ENCODE assay signal across 1 cellular context in the genomic region with DNA sequence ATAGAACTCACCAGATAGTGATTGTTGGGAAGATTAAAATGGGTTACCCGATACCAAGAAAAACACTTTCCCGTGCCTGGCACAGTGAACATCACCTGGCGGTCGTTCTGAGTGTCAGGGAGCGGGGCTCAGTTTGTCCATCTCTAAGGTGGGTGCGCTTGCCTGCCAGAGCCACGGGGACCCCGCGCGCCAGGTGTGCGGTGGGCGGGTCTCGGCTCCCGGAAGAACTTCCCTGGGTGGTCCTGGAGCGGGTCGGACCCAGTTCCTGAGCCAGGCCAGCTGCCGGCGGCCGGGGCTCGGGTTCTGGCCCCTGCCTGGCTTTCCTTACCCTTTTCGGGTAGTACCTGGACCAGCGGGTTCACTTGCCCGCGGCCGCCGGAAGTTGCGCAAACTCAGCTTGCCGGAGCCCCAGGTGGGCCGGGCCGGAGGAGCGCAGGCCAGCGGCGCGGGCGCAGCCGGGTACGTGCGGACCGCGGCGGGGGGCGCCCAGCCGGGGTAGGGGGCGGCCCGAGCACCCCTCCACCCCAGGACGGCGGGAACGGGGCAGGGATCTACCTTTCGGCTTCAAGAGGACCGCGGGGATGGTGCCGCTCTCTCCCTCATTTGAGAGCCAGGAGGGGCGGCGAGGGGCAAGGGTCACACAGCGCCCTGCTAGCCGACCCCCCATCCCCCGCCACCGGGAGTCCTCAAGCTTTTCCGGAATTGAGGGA.
TF ChIP-seq lines count a peak whose summit lies in the region.

No MANE protein-coding gene starts in this region.

TF ChIP-seq in HepG2, 621 proteins besides CTCF, POLR2A, EP300 and RAD21 (continued from another document and continues in another):
- TF ChIP-seq ZNF142 (CRISPR knock-in tag; IDR thresholded peaks at IDR 0.05) (no peak), ZNF776 (CRISPR knock-in tag; IDR thresholded peaks at IDR 0.05) (no peak), MTF2 (CRISPR knock-in tag; IDR thresholded peaks at IDR 0.05; ENCODE audit: borderline replicate concordance) (no peak), ZFP90 (CRISPR knock-in tag; IDR thresholded peaks at IDR 0.05; ENCODE audit: borderline replicate concordance) (no peak; the same call in 1 of the 2 replicates), ZNF670 (CRISPR knock-in tag; IDR thresholded peaks at IDR 0.05; ENCODE audit: borderline replicate concordance) (no peak), ZSCAN21 (CRISPR knock-in tag; IDR thresholded peaks at IDR 0.05; ENCODE audit: borderline replicate concordance) (no peak; the same call in 1 of the 2 replicates), THAP8 (CRISPR knock-in tag; IDR thresholded peaks at IDR 0.05; ENCODE audit: borderline replicate concordance) (0 out of 2 replicates have a peak, but pooled peaks have one; percentile 63), ZNF33A (CRISPR knock-in tag; IDR thresholded peaks at IDR 0.05; ENCODE audit: borderline replicate concordance) (no peak), CENPT (CRISPR knock-in tag; IDR thresholded peaks at IDR 0.05; ENCODE audit: low read depth) (no peak), ZNF326 (CRISPR knock-in tag; IDR thresholded peaks at IDR 0.05; ENCODE audit: borderline replicate concordance) (no peak), RXRB (CRISPR knock-in tag; IDR thresholded peaks at IDR 0.05; ENCODE audit: borderline replicate concordance) (no peak), MEIS2 (CRISPR knock-in tag; IDR thresholded peaks at IDR 0.05) (no peak), ZNF704 (CRISPR knock-in tag; IDR thresholded peaks at IDR 0.05; ENCODE audit: borderline replicate concordance) (peak; percentile 71; the same call in 1 of the 2 replicates), CBFB (CRISPR knock-in tag; IDR thresholded peaks at IDR 0.05) (no peak), ZNF256 (CRISPR knock-in tag; conservative IDR thresholded peaks at IDR 0.05) (no peak), JUND (CRISPR knock-in tag; IDR thresholded peaks at IDR 0.05) (no peak), ZNF224 (CRISPR knock-in tag; IDR thresholded peaks at IDR 0.05) (no peak), YEATS4 (CRISPR knock-in tag; IDR thresholded peaks at IDR 0.05; ENCODE audit: borderline replicate concordance) (peak; percentile 48; the same call in 1 of the 2 replicates), ZNF569 (CRISPR knock-in tag; IDR thresholded peaks at IDR 0.05; ENCODE audit: borderline replicate concordance) (no peak), BRCA1 (CRISPR knock-in tag; IDR thresholded peaks at IDR 0.05) (no peak), ZNF20 (CRISPR knock-in tag; IDR thresholded peaks at IDR 0.05) (no peak)
- TF ChIP-seq, protein P1, sequence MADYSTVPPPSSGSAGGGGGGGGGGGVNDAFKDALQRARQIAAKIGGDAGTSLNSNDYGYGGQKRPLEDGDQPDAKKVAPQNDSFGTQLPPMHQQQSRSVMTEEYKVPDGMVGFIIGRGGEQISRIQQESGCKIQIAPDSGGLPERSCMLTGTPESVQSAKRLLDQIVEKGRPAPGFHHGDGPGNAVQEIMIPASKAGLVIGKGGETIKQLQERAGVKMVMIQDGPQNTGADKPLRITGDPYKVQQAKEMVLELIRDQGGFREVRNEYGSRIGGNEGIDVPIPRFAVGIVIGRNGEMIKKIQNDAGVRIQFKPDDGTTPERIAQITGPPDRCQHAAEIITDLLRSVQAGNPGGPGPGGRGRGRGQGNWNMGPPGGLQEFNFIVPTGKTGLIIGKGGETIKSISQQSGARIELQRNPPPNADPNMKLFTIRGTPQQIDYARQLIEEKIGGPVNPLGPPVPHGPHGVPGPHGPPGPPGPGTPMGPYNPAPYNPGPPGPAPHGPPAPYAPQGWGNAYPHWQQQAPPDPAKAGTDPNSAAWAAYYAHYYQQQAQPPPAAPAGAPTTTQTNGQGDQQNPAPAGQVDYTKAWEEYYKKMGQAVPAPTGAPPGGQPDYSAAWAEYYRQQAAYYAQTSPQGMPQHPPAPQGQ (CRISPR knock-in tag; IDR thresholded peaks at IDR 0.05; ENCODE audit: borderline replicate concordance) = no peak
- TF ChIP-seq, protein P2, sequence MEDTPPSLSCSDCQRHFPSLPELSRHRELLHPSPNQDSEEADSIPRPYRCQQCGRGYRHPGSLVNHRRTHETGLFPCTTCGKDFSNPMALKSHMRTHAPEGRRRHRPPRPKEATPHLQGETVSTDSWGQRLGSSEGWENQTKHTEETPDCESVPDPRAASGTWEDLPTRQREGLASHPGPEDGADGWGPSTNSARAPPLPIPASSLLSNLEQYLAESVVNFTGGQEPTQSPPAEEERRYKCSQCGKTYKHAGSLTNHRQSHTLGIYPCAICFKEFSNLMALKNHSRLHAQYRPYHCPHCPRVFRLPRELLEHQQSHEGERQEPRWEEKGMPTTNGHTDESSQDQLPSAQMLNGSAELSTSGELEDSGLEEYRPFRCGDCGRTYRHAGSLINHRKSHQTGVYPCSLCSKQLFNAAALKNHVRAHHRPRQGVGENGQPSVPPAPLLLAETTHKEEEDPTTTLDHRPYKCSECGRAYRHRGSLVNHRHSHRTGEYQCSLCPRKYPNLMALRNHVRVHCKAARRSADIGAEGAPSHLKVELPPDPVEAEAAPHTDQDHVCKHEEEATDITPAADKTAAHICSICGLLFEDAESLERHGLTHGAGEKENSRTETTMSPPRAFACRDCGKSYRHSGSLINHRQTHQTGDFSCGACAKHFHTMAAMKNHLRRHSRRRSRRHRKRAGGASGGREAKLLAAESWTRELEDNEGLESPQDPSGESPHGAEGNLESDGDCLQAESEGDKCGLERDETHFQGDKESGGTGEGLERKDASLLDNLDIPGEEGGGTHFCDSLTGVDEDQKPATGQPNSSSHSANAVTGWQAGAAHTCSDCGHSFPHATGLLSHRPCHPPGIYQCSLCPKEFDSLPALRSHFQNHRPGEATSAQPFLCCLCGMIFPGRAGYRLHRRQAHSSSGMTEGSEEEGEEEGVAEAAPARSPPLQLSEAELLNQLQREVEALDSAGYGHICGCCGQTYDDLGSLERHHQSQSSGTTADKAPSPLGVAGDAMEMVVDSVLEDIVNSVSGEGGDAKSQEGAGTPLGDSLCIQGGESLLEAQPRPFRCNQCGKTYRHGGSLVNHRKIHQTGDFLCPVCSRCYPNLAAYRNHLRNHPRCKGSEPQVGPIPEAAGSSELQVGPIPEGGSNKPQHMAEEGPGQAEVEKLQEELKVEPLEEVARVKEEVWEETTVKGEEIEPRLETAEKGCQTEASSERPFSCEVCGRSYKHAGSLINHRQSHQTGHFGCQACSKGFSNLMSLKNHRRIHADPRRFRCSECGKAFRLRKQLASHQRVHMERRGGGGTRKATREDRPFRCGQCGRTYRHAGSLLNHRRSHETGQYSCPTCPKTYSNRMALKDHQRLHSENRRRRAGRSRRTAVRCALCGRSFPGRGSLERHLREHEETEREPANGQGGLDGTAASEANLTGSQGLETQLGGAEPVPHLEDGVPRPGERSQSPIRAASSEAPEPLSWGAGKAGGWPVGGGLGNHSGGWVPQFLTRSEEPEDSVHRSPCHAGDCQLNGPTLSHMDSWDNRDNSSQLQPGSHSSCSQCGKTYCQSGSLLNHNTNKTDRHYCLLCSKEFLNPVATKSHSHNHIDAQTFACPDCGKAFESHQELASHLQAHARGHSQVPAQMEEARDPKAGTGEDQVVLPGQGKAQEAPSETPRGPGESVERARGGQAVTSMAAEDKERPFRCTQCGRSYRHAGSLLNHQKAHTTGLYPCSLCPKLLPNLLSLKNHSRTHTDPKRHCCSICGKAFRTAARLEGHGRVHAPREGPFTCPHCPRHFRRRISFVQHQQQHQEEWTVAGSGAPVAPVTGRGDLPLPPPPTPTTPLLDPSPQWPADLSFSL (CRISPR knock-in tag; IDR thresholded peaks at IDR 0.05) = no peak
- TF ChIP-seq, protein P3, sequence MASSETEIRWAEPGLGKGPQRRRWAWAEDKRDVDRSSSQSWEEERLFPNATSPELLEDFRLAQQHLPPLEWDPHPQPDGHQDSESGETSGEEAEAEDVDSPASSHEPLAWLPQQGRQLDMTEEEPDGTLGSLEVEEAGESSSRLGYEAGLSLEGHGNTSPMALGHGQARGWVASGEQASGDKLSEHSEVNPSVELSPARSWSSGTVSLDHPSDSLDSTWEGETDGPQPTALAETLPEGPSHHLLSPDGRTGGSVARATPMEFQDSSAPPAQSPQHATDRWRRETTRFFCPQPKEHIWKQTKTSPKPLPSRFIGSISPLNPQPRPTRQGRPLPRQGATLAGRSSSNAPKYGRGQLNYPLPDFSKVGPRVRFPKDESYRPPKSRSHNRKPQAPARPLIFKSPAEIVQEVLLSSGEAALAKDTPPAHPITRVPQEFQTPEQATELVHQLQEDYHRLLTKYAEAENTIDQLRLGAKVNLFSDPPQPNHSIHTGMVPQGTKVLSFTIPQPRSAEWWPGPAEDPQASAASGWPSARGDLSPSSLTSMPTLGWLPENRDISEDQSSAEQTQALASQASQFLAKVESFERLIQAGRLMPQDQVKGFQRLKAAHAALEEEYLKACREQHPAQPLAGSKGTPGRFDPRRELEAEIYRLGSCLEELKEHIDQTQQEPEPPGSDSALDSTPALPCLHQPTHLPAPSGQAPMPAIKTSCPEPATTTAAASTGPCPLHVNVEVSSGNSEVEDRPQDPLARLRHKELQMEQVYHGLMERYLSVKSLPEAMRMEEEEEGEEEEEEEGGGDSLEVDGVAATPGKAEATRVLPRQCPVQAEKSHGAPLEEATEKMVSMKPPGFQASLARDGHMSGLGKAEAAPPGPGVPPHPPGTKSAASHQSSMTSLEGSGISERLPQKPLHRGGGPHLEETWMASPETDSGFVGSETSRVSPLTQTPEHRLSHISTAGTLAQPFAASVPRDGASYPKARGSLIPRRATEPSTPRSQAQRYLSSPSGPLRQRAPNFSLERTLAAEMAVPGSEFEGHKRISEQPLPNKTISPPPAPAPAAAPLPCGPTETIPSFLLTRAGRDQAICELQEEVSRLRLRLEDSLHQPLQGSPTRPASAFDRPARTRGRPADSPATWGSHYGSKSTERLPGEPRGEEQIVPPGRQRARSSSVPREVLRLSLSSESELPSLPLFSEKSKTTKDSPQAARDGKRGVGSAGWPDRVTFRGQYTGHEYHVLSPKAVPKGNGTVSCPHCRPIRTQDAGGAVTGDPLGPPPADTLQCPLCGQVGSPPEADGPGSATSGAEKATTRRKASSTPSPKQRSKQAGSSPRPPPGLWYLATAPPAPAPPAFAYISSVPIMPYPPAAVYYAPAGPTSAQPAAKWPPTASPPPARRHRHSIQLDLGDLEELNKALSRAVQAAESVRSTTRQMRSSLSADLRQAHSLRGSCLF (CRISPR knock-in tag; IDR thresholded peaks at IDR 0.05; ENCODE audit: borderline replicate concordance) = 0 out of 2 replicates have a peak, but pooled peaks have one; percentile 34
- TF ChIP-seq, protein P4, sequence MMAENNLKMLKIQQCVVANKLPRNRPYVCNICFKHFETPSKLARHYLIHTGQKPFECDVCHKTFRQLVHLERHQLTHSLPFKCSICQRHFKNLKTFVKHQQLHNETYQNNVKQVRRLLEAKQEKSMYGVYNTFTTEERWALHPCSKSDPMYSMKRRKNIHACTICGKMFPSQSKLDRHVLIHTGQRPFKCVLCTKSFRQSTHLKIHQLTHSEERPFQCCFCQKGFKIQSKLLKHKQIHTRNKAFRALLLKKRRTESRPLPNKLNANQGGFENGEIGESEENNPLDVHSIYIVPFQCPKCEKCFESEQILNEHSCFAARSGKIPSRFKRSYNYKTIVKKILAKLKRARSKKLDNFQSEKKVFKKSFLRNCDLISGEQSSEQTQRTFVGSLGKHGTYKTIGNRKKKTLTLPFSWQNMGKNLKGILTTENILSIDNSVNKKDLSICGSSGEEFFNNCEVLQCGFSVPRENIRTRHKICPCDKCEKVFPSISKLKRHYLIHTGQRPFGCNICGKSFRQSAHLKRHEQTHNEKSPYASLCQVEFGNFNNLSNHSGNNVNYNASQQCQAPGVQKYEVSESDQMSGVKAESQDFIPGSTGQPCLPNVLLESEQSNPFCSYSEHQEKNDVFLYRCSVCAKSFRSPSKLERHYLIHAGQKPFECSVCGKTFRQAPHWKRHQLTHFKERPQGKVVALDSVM (CRISPR knock-in tag; IDR thresholded peaks at IDR 0.05) = 0 out of 2 replicates have a peak, but pooled peaks have one; percentile 14
